In genomic region chr18:297936-298335, GRCh38 we compare ENCODE assay signal across 25 cellular contexts.
"Had no signal": no experiment of that assay in that cellular context is flagged by ENCODE, and none has a peak within 500 bp of the region (broad histone marks: within the 10 kb centered on the region; RNA-seq: fewer than 3 reads in every experiment).

No MANE protein-coding gene starts in this region.

- H3K27ac Mint-ChIP-seq: endodermal cell; memory B cell; naive thymus-derived CD4-positive, alpha-beta T cell; nephron progenitor cell; stimulated activated memory B cell treated with anti-CD40 and anti-IgM and Interleukin-4, amounts not matched to agents 10 μg/mL and 1 μg/mL and 100 μg/mL, for 72 hours had no signal

- H3K9me3 ChIP-seq: left ventricle myocardium inferior, lower lobe of right lung, prostate gland, right lobe of liver, testis, transverse colon had no signal

- H3K4me1 ChIP-seq: left ventricle myocardium inferior, lower lobe of right lung, parathyroid adenoma, prostate gland, right lobe of liver, spleen, testis, transverse colon had no signal

- H2AFZ ChIP-seq: hepatocyte, parathyroid adenoma had no signal

- H3K27me3 ChIP-seq: hepatocyte, right lobe of liver, spleen, testis, transverse colon had no signal

- H3K79me2 ChIP-seq: hepatocyte, parathyroid adenoma had no signal

- H3K9ac ChIP-seq: parathyroid adenoma had no signal

- H3K4me1 Mint-ChIP-seq: memory B cell; naive thymus-derived CD4-positive, alpha-beta T cell; stimulated activated memory B cell treated with anti-CD40 and anti-IgM and Interleukin-4, amounts not matched to agents 10 μg/mL and 1 μg/mL and 100 μg/mL, for 72 hours; stimulated activated naive CD8-positive, alpha-beta T cell treated with anti-CD3 and anti-CD28 coated beads, Interleukin-15, amount 100 ng/mL, for 72 hours had no signal

- H3K36me3 Mint-ChIP-seq: memory B cell; naive thymus-derived CD4-positive, alpha-beta T cell; stimulated activated memory B cell treated with anti-CD40 and anti-IgM and Interleukin-4, amounts not matched to agents 10 μg/mL and 1 μg/mL and 100 μg/mL, for 72 hours had no signal

- ATAC-seq: left cardiac atrium; lower lobe of right lung; naive thymus-derived CD4-positive, alpha-beta T cell; right lobe of liver; stimulated activated memory B cell treated with anti-CD40 and anti-IgM and Interleukin-4, amounts not matched to agents 10 μg/mL and 1 μg/mL and 100 μg/mL, for 72 hours; stimulated activated naive CD8-positive, alpha-beta T cell treated with anti-CD3 and anti-CD28 coated beads, Interleukin-15, amount 100 ng/mL, for 72 hours had no signal

- H3K4me3 ChIP-seq: coronary artery, hepatocyte, left ventricle myocardium inferior, lower lobe of right lung, prostate gland, right lobe of liver, spleen, testis, transverse colon had no signal

- H3K27ac ChIP-seq: coronary artery, hepatocyte, left ventricle myocardium inferior, lower lobe of right lung, parathyroid adenoma, prostate gland, right lobe of liver, spleen, testis, transverse colon had no signal

- DNase-seq: effector CD4-positive, alpha-beta T cell; endodermal cell; foreskin melanocyte; head of caudate nucleus; kidney; left cardiac atrium; left ventricle myocardium inferior; lower lobe of right lung; midbrain; naive thymus-derived CD4-positive, alpha-beta T cell; nephron progenitor cell; right lobe of liver; spleen; stimulated activated CD4-positive, alpha-beta T cell treated with anti-CD3 and anti-CD28 coated beads, Interleukin-15, amount 100 ng/mL, for 24 hours; stimulated activated CD4-positive, alpha-beta T cell treated with anti-CD3 and anti-CD28 coated beads, Interleukin-1b, Interleukin-23, amount 100 ng/mL, for 48 hours; stimulated activated CD4-positive, alpha-beta T cell treated with anti-CD3 and anti-CD28 coated beads, Interleukin-4, amount 100 ng/mL, for 24 hours; stimulated activated naive CD8-positive, alpha-beta T cell treated with anti-CD3 and anti-CD28 coated beads, Interleukin-15, amount 100 ng/mL, for 72 hours; testis; transverse colon had no signal

- H3K9me3 Mint-ChIP-seq: nephron progenitor cell; stimulated activated naive CD8-positive, alpha-beta T cell treated with anti-CD3 and anti-CD28 coated beads, Interleukin-15, amount 100 ng/mL, for 72 hours had no signal

- H3K36me3 ChIP-seq: left ventricle myocardium inferior, lower lobe of right lung, prostate gland, right lobe of liver, spleen, transverse colon had no signal

- H3K4me2 ChIP-seq: hepatocyte had no signal

- H3K4me3 Mint-ChIP-seq: endodermal cell; memory B cell; naive thymus-derived CD4-positive, alpha-beta T cell; nephron progenitor cell; stimulated activated memory B cell treated with anti-CD40 and anti-IgM and Interleukin-4, amounts not matched to agents 10 μg/mL and 1 μg/mL and 100 μg/mL, for 72 hours; stimulated activated naive CD8-positive, alpha-beta T cell treated with anti-CD3 and anti-CD28 coated beads, Interleukin-15, amount 100 ng/mL, for 72 hours had no signal
